1 cellular context compared by ENCODE assay signal in genomic region chr2:197183355-197183754, GRCh38.
TF ChIP-seq lines count a peak whose summit lies in the region.

No MANE protein-coding gene starts in this region.

TF ChIP-seq in GM12878, 131 proteins besides CTCF, POLR2A, EP300 and RAD21 (continued from another document):
- TF ChIP-seq PBX3 (IDR thresholded peaks at IDR 0.05; ENCODE audit: insufficient replicate concordance, low read depth, low read length) = no peak
- TF ChIP-seq MTA3 (IDR thresholded peaks at IDR 0.05; ENCODE audit: borderline replicate concordance, low read length) = no peak
- no peak for TF ChIP-seq BCL3 (IDR thresholded peaks at IDR 0.05; ENCODE audit: borderline replicate concordance, insufficient read depth, low read depth, low read length, poor library complexity, severe bottlenecking)
- no peak for TF ChIP-seq ZBTB33 (IDR thresholded peaks at IDR 0.05)
- TF ChIP-seq ZBED1 (IDR thresholded peaks at IDR 0.05; ENCODE audit: borderline replicate concordance) = no peak
- TF ChIP-seq CBX3 (IDR thresholded peaks at IDR 0.05; ENCODE audit: borderline replicate concordance, low read depth) = no peak
- TF ChIP-seq MEF2A (IDR thresholded peaks at IDR 0.05; ENCODE audit: insufficient read depth, low read depth, low read length) = no peak
- no peak for TF ChIP-seq WRNIP1 (IDR thresholded peaks at IDR 0.05; ENCODE audit: borderline replicate concordance, low read depth, low read length)
- no peak for TF ChIP-seq TARDBP (IDR thresholded peaks at IDR 0.05; ENCODE audit: borderline replicate concordance)
- TF ChIP-seq NFYA (IDR thresholded peaks at IDR 0.05; ENCODE audit: borderline replicate concordance, low read depth, low read length) = no peak
- no peak for TF ChIP-seq BACH1 (IDR thresholded peaks at IDR 0.05; ENCODE audit: borderline replicate concordance)
